Comparison of ENCODE assay signal across 16 cellular contexts in the genomic region with DNA sequence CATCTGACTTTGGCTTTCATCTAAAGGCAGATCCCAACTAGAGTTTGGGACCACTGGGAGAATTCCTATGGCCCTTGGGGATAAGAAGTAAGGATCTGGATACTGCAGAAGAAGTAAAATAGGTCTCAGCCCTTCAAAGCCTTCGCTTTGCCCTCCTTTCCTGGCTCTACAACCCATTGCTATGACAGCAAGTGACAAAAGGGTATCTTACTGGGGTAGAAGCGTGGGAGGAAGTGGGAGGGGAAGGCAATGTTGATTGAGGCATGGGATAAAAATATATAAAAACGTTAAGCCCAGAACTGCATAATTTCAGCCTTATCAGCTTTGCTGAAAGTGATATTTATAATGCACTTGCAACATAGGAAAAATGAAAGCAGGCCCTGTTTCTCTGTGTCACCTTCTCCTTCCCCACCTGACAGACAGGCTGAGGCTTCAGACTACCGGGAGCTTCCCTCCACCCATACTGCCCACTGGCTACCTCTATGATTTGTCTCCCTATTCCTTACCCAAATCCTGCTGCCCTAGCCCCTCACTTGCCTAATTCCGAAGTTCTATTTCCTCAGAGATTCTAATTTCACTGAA. TPM values are rescaled to one million over a fixed set of nuclear protein-coding genes. Genes with fewer than 3 reads are reported as not detected.
A peak's percentile ranks its signal among the peaks of the same experiment; 100 is the strongest.
DNase-seq lines count a peak whose midpoint lies in the region; ATAC-seq and TF ChIP-seq lines count a peak whose summit lies in the region.
"Had no signal": no experiment of that assay in that cellular context is flagged by ENCODE, and none has a peak within 500 bp of the region (broad histone marks: within the 10 kb centered on the region; RNA-seq: fewer than 3 reads in every experiment).

No MANE protein-coding gene starts in this region.

- no peaks in the 10 kb centered on the region for H4K20me1 ChIP-seq in OCI-LY1 (ENCODE audit: insufficient read depth, low read length)

- H3K27me3 ChIP-seq in OCI-LY1 (ENCODE audit: insufficient read depth, low read length), result no peaks in the 10 kb centered on the region
- H3K27me3 ChIP-seq: foreskin keratinocyte, suprapubic skin had no signal

- no peaks in the 10 kb centered on the region for H3K9me2 ChIP-seq in OCI-LY1 (ENCODE audit: low read depth, low read length)

- no peak overlapping the region for H3K27ac ChIP-seq in OCI-LY1 (ENCODE audit: low read depth, low read length, poor library complexity, severe bottlenecking)
- H3K27ac ChIP-seq: A549, foreskin keratinocyte, suprapubic skin had no signal

- no peak overlapping the region for H3K9ac ChIP-seq in OCI-LY1 (ENCODE audit: low read length)

- H3K4me3 ChIP-seq in OCI-LY1 (ENCODE audit: low read depth, low read length, poor library complexity, severe bottlenecking), result peak overlapping the region; percentile 3
- H3K4me3 ChIP-seq: A549, suprapubic skin had no signal

- H2AFZ ChIP-seq in OCI-LY1 (ENCODE audit: low read length), result peak overlapping the region; percentile 76; the same call in 1 of the 2 replicates

- no peaks in the 10 kb centered on the region for H3K9me3 ChIP-seq in OCI-LY1 (ENCODE audit: low read length)
- H3K9me3 ChIP-seq: A549, suprapubic skin had no signal

- H3K4me1 ChIP-seq in OCI-LY1 (ENCODE audit: insufficient read depth, low read length, severe bottlenecking), result peaks cover 14% of the 10 kb centered on the region
- H3K4me1 ChIP-seq: foreskin keratinocyte had no signal

- H3K27me3 Mint-ChIP-seq in activated CD4-positive, alpha-beta T cell treated with anti-CD3 and anti-CD28 coated beads, Interleukin-2, amount 10 ng/mL, durations not matched to agents 24 days and 14 days, result no peaks in the 10 kb centered on the region
- H3K27me3 Mint-ChIP-seq in activated T-helper 1 cell treated with anti-CD3 and anti-CD28 coated beads, Interleukin-12 subunit alpha, Interleukin-12 subunit beta, Interleukin-2, Interleukin-4 antibody, amounts not matched to agents 30 ng/mL and 10 ng/mL and 1 ng/mL, durations not matched to agents 14 hours and 24 hours and 36 hours (ENCODE audit: insufficient read depth), result peaks cover 3% of the 10 kb centered on the region
- H3K27me3 Mint-ChIP-seq in stimulated activated naive B cell treated with anti-CD40 and anti-IgM and Interleukin-4, amounts not matched to agents 10 μg/mL and 1 μg/mL and 100 μg/mL, for 72 hours, result no peaks in the 10 kb centered on the region
- H3K27me3 Mint-ChIP-seq: naive B cell had no signal

- no peaks in the 10 kb centered on the region for H3K79me2 ChIP-seq in OCI-LY1 (ENCODE audit: insufficient read depth, low read length)

- peak overlapping the region; percentile 12 for H3K4me3 Mint-ChIP-seq in activated CD4-positive, alpha-beta T cell treated with anti-CD3 and anti-CD28 coated beads, Interleukin-2, amount 10 ng/mL, durations not matched to agents 24 days and 14 days
- peak overlapping the region; percentile 33 for H3K4me3 Mint-ChIP-seq in activated T-helper 1 cell treated with anti-CD3 and anti-CD28 coated beads, Interleukin-12 subunit alpha, Interleukin-12 subunit beta, Interleukin-2, Interleukin-4 antibody, amounts not matched to agents 30 ng/mL and 10 ng/mL and 1 ng/mL, durations not matched to agents 14 hours and 24 hours and 36 hours
- no peak overlapping the region for H3K4me3 Mint-ChIP-seq in stimulated activated naive B cell treated with anti-CD40 and anti-IgM and Interleukin-4, amounts not matched to agents 10 μg/mL and 1 μg/mL and 100 μg/mL, for 72 hours

- H3F3A ChIP-seq in OCI-LY1 (ENCODE audit: insufficient read depth, low read length), result no peaks in the 10 kb centered on the region

- peak overlapping the region; percentile 72 for H3K27ac Mint-ChIP-seq in activated CD4-positive, alpha-beta T cell treated with anti-CD3 and anti-CD28 coated beads, Interleukin-2, amount 10 ng/mL, durations not matched to agents 24 days and 14 days
- H3K27ac Mint-ChIP-seq in activated T-helper 1 cell treated with anti-CD3 and anti-CD28 coated beads, Interleukin-12 subunit alpha, Interleukin-12 subunit beta, Interleukin-2, Interleukin-4 antibody, amounts not matched to agents 30 ng/mL and 10 ng/mL and 1 ng/mL, durations not matched to agents 14 hours and 24 hours and 36 hours, result peak overlapping the region; percentile 73
- H3K27ac Mint-ChIP-seq in stimulated activated naive B cell treated with anti-CD40 and anti-IgM and Interleukin-4, amounts not matched to agents 10 μg/mL and 1 μg/mL and 100 μg/mL, for 72 hours, result peak overlapping the region; percentile 3

- H3K36me3 ChIP-seq in OCI-LY1 (ENCODE audit: insufficient read depth, low read length), result no peaks in the 10 kb centered on the region
- H3K36me3 ChIP-seq: suprapubic skin had no signal

- peaks cover 4% of the 10 kb centered on the region for H3K9me3 Mint-ChIP-seq in activated CD4-positive, alpha-beta T cell treated with anti-CD3 and anti-CD28 coated beads, Interleukin-2, amount 10 ng/mL, durations not matched to agents 24 days and 14 days
- no peaks in the 10 kb centered on the region for H3K9me3 Mint-ChIP-seq in activated T-helper 1 cell treated with anti-CD3 and anti-CD28 coated beads, Interleukin-12 subunit alpha, Interleukin-12 subunit beta, Interleukin-2, Interleukin-4 antibody, amounts not matched to agents 30 ng/mL and 10 ng/mL and 1 ng/mL, durations not matched to agents 14 hours and 24 hours and 36 hours
- no peaks in the 10 kb centered on the region for H3K9me3 Mint-ChIP-seq in stimulated activated naive B cell treated with anti-CD40 and anti-IgM and Interleukin-4, amounts not matched to agents 10 μg/mL and 1 μg/mL and 100 μg/mL, for 72 hours
- H3K9me3 Mint-ChIP-seq: naive B cell had no signal

- H3K4me2 ChIP-seq in OCI-LY1 (ENCODE audit: low read length), result peak overlapping the region; percentile 39
- H3K4me2 ChIP-seq: A549 had no signal

- H3K4me1 Mint-ChIP-seq in activated CD4-positive, alpha-beta T cell treated with anti-CD3 and anti-CD28 coated beads, Interleukin-2, amount 10 ng/mL, durations not matched to agents 24 days and 14 days, result peaks cover 55% of the 10 kb centered on the region
- H3K4me1 Mint-ChIP-seq in activated T-helper 1 cell treated with anti-CD3 and anti-CD28 coated beads, Interleukin-12 subunit alpha, Interleukin-12 subunit beta, Interleukin-2, Interleukin-4 antibody, amounts not matched to agents 30 ng/mL and 10 ng/mL and 1 ng/mL, durations not matched to agents 14 hours and 24 hours and 36 hours (ENCODE audit: low read depth), result peaks cover 74% of the 10 kb centered on the region
- peaks cover 13 to 24% of the 10 kb centered on the region in 2 donors for H3K4me1 Mint-ChIP-seq in stimulated activated naive B cell treated with anti-CD40 and anti-IgM and Interleukin-4, amounts not matched to agents 10 μg/mL and 1 μg/mL and 100 μg/mL, for 72 hours

- intact Hi-C loops in activated CD4-positive, alpha-beta T cell treated with anti-CD3 and anti-CD28 coated beads, Interleukin-2, amount 10 ng/mL, durations not matched to agents 24 days and 14 days (cut with micrococcal nuclease), result no loop called here
- intact Hi-C loops in activated T-helper 1 cell treated with anti-CD3 and anti-CD28 coated beads, Interleukin-12 subunit alpha, Interleukin-12 subunit beta, Interleukin-2, Interleukin-4 antibody, amounts not matched to agents 30 ng/mL and 10 ng/mL and 1 ng/mL, durations not matched to agents 14 hours and 24 hours and 36 hours (cut with micrococcal nuclease), result loop anchor here (1.0 kb wide), 1 partner anchor 7 kb away; no protein-coding TSS in a partner anchor

- ATAC-seq in stimulated activated naive B cell treated with anti-CD40 and anti-IgM and Interleukin-4, amounts not matched to agents 10 μg/mL and 1 μg/mL and 100 μg/mL, for 72 hours (replicated peaks), result no peak
- ATAC-seq in GM21381 (IDR thresholded peaks at IDR 0.05; ENCODE audit: unreplicated experiment), result no peak
- ATAC-seq: A549, foreskin keratinocyte had no signal

- no peaks in the 10 kb centered on the region for H3K36me3 Mint-ChIP-seq in activated CD4-positive, alpha-beta T cell treated with anti-CD3 and anti-CD28 coated beads, Interleukin-2, amount 10 ng/mL, durations not matched to agents 24 days and 14 days (ENCODE audit: low read depth)
- no peaks in the 10 kb centered on the region for H3K36me3 Mint-ChIP-seq in activated T-helper 1 cell treated with anti-CD3 and anti-CD28 coated beads, Interleukin-12 subunit alpha, Interleukin-12 subunit beta, Interleukin-2, Interleukin-4 antibody, amounts not matched to agents 30 ng/mL and 10 ng/mL and 1 ng/mL, durations not matched to agents 14 hours and 24 hours and 36 hours (ENCODE audit: low read depth)
- H3K36me3 Mint-ChIP-seq in stimulated activated naive B cell treated with anti-CD40 and anti-IgM and Interleukin-4, amounts not matched to agents 10 μg/mL and 1 μg/mL and 100 μg/mL, for 72 hours, result no peaks in the 10 kb centered on the region
- H3K36me3 Mint-ChIP-seq: naive B cell had no signal

- no peak for TF ChIP-seq CTCF in OCI-LY1 (IDR thresholded peaks at IDR 0.05; ENCODE audit: low read length)

- DNase-seq in activated CD4-positive, alpha-beta T cell treated with anti-CD3 and anti-CD28 coated beads, Interleukin-2, amount 10 ng/mL, durations not matched to agents 24 days and 14 days, result peak; percentile 69
- no peak for DNase-seq in activated CD4-positive, alpha-beta T cell treated with anti-CD3 and anti-CD28 coated beads for 1 hour
- DNase-seq in activated T-helper 1 cell treated with anti-CD3 and anti-CD28 coated beads, Interleukin-12 subunit alpha, Interleukin-12 subunit beta, Interleukin-2, Interleukin-4 antibody, amounts not matched to agents 30 ng/mL and 10 ng/mL and 1 ng/mL, durations not matched to agents 14 hours and 24 hours and 36 hours (ENCODE audit: low spot score), result no peak
- no peak for DNase-seq in stimulated activated naive B cell treated with anti-CD40 and anti-IgM and Interleukin-4, amounts not matched to agents 10 μg/mL and 1 μg/mL and 100 μg/mL, for 72 hours
- no peak for DNase-seq in NK-92 treated with Interleukin-12 subunit alpha and Interleukin-12 subunit beta, amount 100 ng/mL, for 24 hours (lab: John Stamatoyannopoulos, UW)
- no peak for DNase-seq in SHP77 treated with DMSO at 0.1 percent for 48 hours (lab: John Stamatoyannopoulos, UW)
- DNase-seq: activated CD8-positive, alpha-beta memory T cell treated with anti-CD3 and anti-CD28 coated beads for 24 hours; COR-L47; foreskin keratinocyte; naive B cell; NCI-H187; NCI-H524 had no signal

RNA-seq across cellular contexts. Expression of a gene that starts 14.9 kb away (rescaled TPM):
- total RNA-seq in activated CD4-positive, alpha-beta T cell treated with anti-CD3 and anti-CD28 coated beads, Interleukin-2, amount 10 ng/mL, durations not matched to agents 24 days and 14 days, result 66.1 and 74.5 TPM in 2 replicates
- 55.1 and 61.0 TPM in 2 replicates for total RNA-seq in activated T-helper 1 cell treated with anti-CD3 and anti-CD28 coated beads, Interleukin-12 subunit alpha, Interleukin-12 subunit beta, Interleukin-2, Interleukin-4 antibody, amounts not matched to agents 30 ng/mL and 10 ng/mL and 1 ng/mL, durations not matched to agents 14 hours and 24 hours and 36 hours

Comparison
In these comparisons a context has a peak if more than half of its experiments do, and no peak if none do; other contexts are left out.
1. H3K27ac Mint-ChIP-seq: peak in every context shown above with its lines; median percentile 73 in activated T-helper 1 cell treated with anti-CD3 and anti-CD28 coated beads, Interleukin-12 subunit alpha, Interleukin-12 subunit beta, Interleukin-2, Interleukin-4 antibody, amounts not matched to agents 30 ng/mL and 10 ng/mL and 1 ng/mL, durations not matched to agents 14 hours and 24 hours and 36 hours; 72 in activated CD4-positive, alpha-beta T cell treated with anti-CD3 and anti-CD28 coated beads, Interleukin-2, amount 10 ng/mL, durations not matched to agents 24 days and 14 days; 3 in stimulated activated naive B cell treated with anti-CD40 and anti-IgM and Interleukin-4, amounts not matched to agents 10 μg/mL and 1 μg/mL and 100 μg/mL, for 72 hours.
2. H3K4me3 Mint-ChIP-seq: peak in activated CD4-positive, alpha-beta T cell treated with anti-CD3 and anti-CD28 coated beads, Interleukin-2, amount 10 ng/mL, durations not matched to agents 24 days and 14 days (single experiment) and activated T-helper 1 cell treated with anti-CD3 and anti-CD28 coated beads, Interleukin-12 subunit alpha, Interleukin-12 subunit beta, Interleukin-2, Interleukin-4 antibody, amounts not matched to agents 30 ng/mL and 10 ng/mL and 1 ng/mL, durations not matched to agents 14 hours and 24 hours and 36 hours (single experiment); none in stimulated activated naive B cell treated with anti-CD40 and anti-IgM and Interleukin-4, amounts not matched to agents 10 μg/mL and 1 μg/mL and 100 μg/mL, for 72 hours (0 of 2).